1 cellular context compared by ENCODE assay signal in genomic region chr14:33909380-33910084, GRCh38.
TF ChIP-seq lines count a peak whose summit lies in the region.

No MANE protein-coding gene starts in this region.

TF ChIP-seq in HepG2, 621 proteins besides CTCF, POLR2A, EP300 and RAD21 (continued from another document and continues in another):
- no peak for TF ChIP-seq SP4 (CRISPR knock-in tag; IDR thresholded peaks at IDR 0.05)
- peak; percentile 52; the same call in 1 of the 2 replicates for TF ChIP-seq ISL2 (CRISPR knock-in tag; IDR thresholded peaks at IDR 0.05)
- no peak for TF ChIP-seq TAF1 (CRISPR knock-in tag; IDR thresholded peaks at IDR 0.05)
- TF ChIP-seq ZNF687 (CRISPR knock-in tag; IDR thresholded peaks at IDR 0.05), result no peak
- TF ChIP-seq ZNF34 (CRISPR knock-in tag; IDR thresholded peaks at IDR 0.05; ENCODE audit: borderline replicate concordance), result no peak
- TF ChIP-seq ZNF44 (CRISPR knock-in tag; IDR thresholded peaks at IDR 0.05), result no peak
- peak; percentile 91 for TF ChIP-seq MTERF4 (CRISPR knock-in tag; IDR thresholded peaks at IDR 0.05)
- TF ChIP-seq AKNA (CRISPR knock-in tag; IDR thresholded peaks at IDR 0.05; ENCODE audit: borderline replicate concordance), result no peak
- peak; percentile 97 for TF ChIP-seq TRIM24 (CRISPR knock-in tag; IDR thresholded peaks at IDR 0.05)
- no peak for TF ChIP-seq ZBTB10 (CRISPR knock-in tag; IDR thresholded peaks at IDR 0.05; ENCODE audit: borderline replicate concordance)
- TF ChIP-seq ARID2 (CRISPR knock-in tag; IDR thresholded peaks at IDR 0.05; ENCODE audit: borderline replicate concordance), result no peak
- TF ChIP-seq REL (CRISPR knock-in tag; conservative IDR thresholded peaks at IDR 0.05), result no peak
- peak; percentile 59; the same call in 1 of the 2 replicates for TF ChIP-seq EED (CRISPR knock-in tag; IDR thresholded peaks at IDR 0.05)
- no peak for TF ChIP-seq SRY (CRISPR knock-in tag; IDR thresholded peaks at IDR 0.05)
- no peak; the same call in 1 of the 2 replicates for TF ChIP-seq DZIP1 (CRISPR knock-in tag; IDR thresholded peaks at IDR 0.05)
- no peak for TF ChIP-seq ZNF891 (CRISPR knock-in tag; IDR thresholded peaks at IDR 0.05)
- peak; percentile 89 for TF ChIP-seq ZNF18 (CRISPR knock-in tag; IDR thresholded peaks at IDR 0.05; ENCODE audit: insufficient replicate concordance)
- no peak for TF ChIP-seq NFE2L1 (CRISPR knock-in tag; IDR thresholded peaks at IDR 0.05; ENCODE audit: borderline replicate concordance)
- TF ChIP-seq ATF5 (CRISPR knock-in tag; IDR thresholded peaks at IDR 0.05; ENCODE audit: low read depth), result no peak
- peak; percentile 75 for TF ChIP-seq TFE3 (CRISPR knock-in tag; IDR thresholded peaks at IDR 0.05)
- no peak for TF ChIP-seq NFKB2 (CRISPR knock-in tag; IDR thresholded peaks at IDR 0.05; ENCODE audit: borderline replicate concordance)
- peak; percentile 81 for TF ChIP-seq MIER2 (CRISPR knock-in tag; IDR thresholded peaks at IDR 0.05)
- TF ChIP-seq MXD1 (CRISPR knock-in tag; IDR thresholded peaks at IDR 0.05), result no peak
- no peak for TF ChIP-seq ELK4 (CRISPR knock-in tag; IDR thresholded peaks at IDR 0.05; ENCODE audit: borderline replicate concordance)
- TF ChIP-seq TBX2 (CRISPR knock-in tag; IDR thresholded peaks at IDR 0.05; ENCODE audit: borderline replicate concordance), result peak; percentile 90; the same call in 1 of the 2 replicates
- peak; percentile 99 for TF ChIP-seq ZFP36L1 (CRISPR knock-in tag; IDR thresholded peaks at IDR 0.05)
- no peak for TF ChIP-seq POLR2AphosphoS2 (IDR thresholded peaks at IDR 0.05; ENCODE audit: low read depth, low read length)
- peak; percentile 93 for TF ChIP-seq HNF4G (IDR thresholded peaks at IDR 0.05; ENCODE audit: borderline replicate concordance, low read depth, low read length)
- TF ChIP-seq HNF4G (CRISPR knock-in tag; IDR thresholded peaks at IDR 0.05; ENCODE audit: borderline replicate concordance, low read depth), result peak; percentile 68; the same call in 1 of the 2 replicates
- TF ChIP-seq KAT8 (CRISPR knock-in tag; IDR thresholded peaks at IDR 0.05), result peak; percentile 77
- no peak for TF ChIP-seq ZNF17 (CRISPR knock-in tag; IDR thresholded peaks at IDR 0.05)
- 0 out of 2 replicates have a peak, but pooled peaks have one; percentile 51 for TF ChIP-seq HES4 (CRISPR knock-in tag; IDR thresholded peaks at IDR 0.05; ENCODE audit: borderline replicate concordance)
- TF ChIP-seq ZSCAN31 (CRISPR knock-in tag; IDR thresholded peaks at IDR 0.05; ENCODE audit: low read depth), result peak; percentile 85
- TF ChIP-seq ZFP41 (CRISPR knock-in tag; IDR thresholded peaks at IDR 0.05; ENCODE audit: borderline replicate concordance), result 0 out of 2 replicates have a peak, but pooled peaks have one; percentile 20
- TF ChIP-seq ARNTL (CRISPR knock-in tag; IDR thresholded peaks at IDR 0.05), result peak; percentile 72
- peak; percentile 60; the same call in 1 of the 2 replicates for TF ChIP-seq ZNF546 (CRISPR knock-in tag; conservative IDR thresholded peaks at IDR 0.05)
- TF ChIP-seq PCBP1 (IDR thresholded peaks at IDR 0.05; ENCODE audit: borderline replicate concordance, low read depth, low read length), result no peak
- TF ChIP-seq YEATS4 (CRISPR knock-in tag; IDR thresholded peaks at IDR 0.05; ENCODE audit: borderline replicate concordance), result peak; percentile 63; the same call in 1 of the 2 replicates
